In genomic region chr1:48048064-48048463, GRCh38 we compare ENCODE assay signal across 18 cellular contexts. TPM values are rescaled to one million over a fixed set of nuclear protein-coding genes. Genes with fewer than 3 reads are reported as not detected.
A peak's percentile ranks its signal among the peaks of the same experiment; 100 is the strongest.
DNase-seq lines count a peak whose midpoint lies in the region; ATAC-seq and TF ChIP-seq lines count a peak whose summit lies in the region.
"Had no signal": no experiment of that assay in that cellular context is flagged by ENCODE, and none has a peak within 500 bp of the region (broad histone marks: within the 10 kb centered on the region; RNA-seq: fewer than 3 reads in every experiment).

No MANE protein-coding gene starts in this region.

- TF ChIP-seq CTCF in AG10803 (conservative IDR thresholded peaks at IDR 0.05; ENCODE audit: low read length), result no peak
- no peak for TF ChIP-seq CTCF in RWPE1 (conservative IDR thresholded peaks at IDR 0.05; ENCODE audit: low read depth)
- no peak for TF ChIP-seq CTCF in prostate gland (IDR thresholded peaks at IDR 0.05)

- no peak for TF ChIP-seq POLR2A in prostate gland (IDR thresholded peaks at IDR 0.05)

- peak; percentile 8 for DNase-seq in AG10803 (ENCODE audit: low read depth)
- peak; percentile 41 for DNase-seq in RWPE1 (ENCODE audit: low spot score)
- peak; percentile 18 for DNase-seq in epithelial cell of prostate (ENCODE audit: low read depth, low spot score)
- DNase-seq in kidney tubule cell (ENCODE audit: low spot score), result peak; percentile 71
- no peak for DNase-seq in prostate gland (ENCODE audit: low spot score)
- no peak for DNase-seq in NCI-H2196 (lab: John Stamatoyannopoulos, UW; ENCODE audit: unreplicated experiment)
- DNase-seq in activated naive CD4-positive, alpha-beta T cell treated with anti-CD3 and anti-CD28 coated beads for 36 hours, result no peak
- DNase-seq: activated CD4-positive, alpha-beta memory T cell treated with anti-CD3 and anti-CD28 coated beads, Interleukin-2, amount 10 ng/mL, durations not matched to agents 7 days and 5 days; activated gamma-delta T cell; cerebellar nuclear complex; NCI-H1105; NCI-H526; RPMI8226; stimulated activated CD4-positive, alpha-beta T cell treated with anti-CD3 and anti-CD28 coated beads, Interleukin-2, amount 100 ng/mL, for 24 hours; T-helper 9 cell; upper lobe of right lung had no signal

- H3K4me3 Mint-ChIP-seq in activated naive CD4-positive, alpha-beta T cell treated with anti-CD3 and anti-CD28 coated beads for 36 hours, result no peak overlapping the region
- H3K4me3 Mint-ChIP-seq: activated CD4-positive, alpha-beta memory T cell treated with anti-CD3 and anti-CD28 coated beads, Interleukin-2, amount 10 ng/mL, durations not matched to agents 7 days and 5 days had no signal

- no peaks in the 10 kb centered on the region for H3K27me3 ChIP-seq in prostate gland (replicated peaks; ENCODE audit: insufficient read depth)
- H3K27me3 ChIP-seq: upper lobe of right lung had no signal

- peaks cover 3% of the 10 kb centered on the region for H3K27me3 Mint-ChIP-seq in activated naive CD4-positive, alpha-beta T cell treated with anti-CD3 and anti-CD28 coated beads for 36 hours (ENCODE audit: low read depth)
- H3K27me3 Mint-ChIP-seq: activated CD4-positive, alpha-beta memory T cell treated with anti-CD3 and anti-CD28 coated beads, Interleukin-2, amount 10 ng/mL, durations not matched to agents 7 days and 5 days had no signal

- POLR2A ChIA-PET in RWPE1 (lab: Yijun Ruan, JAX; ENCODE audit: low non-redundant PET), result no interaction called here

- no peaks in the 10 kb centered on the region for H3K4me1 Mint-ChIP-seq in activated naive CD4-positive, alpha-beta T cell treated with anti-CD3 and anti-CD28 coated beads for 36 hours (ENCODE audit: low read depth)

- intact Hi-C loops in prostate gland (cut with DNase I), result no loop called here
- intact Hi-C loops in activated naive CD4-positive, alpha-beta T cell treated with anti-CD3 and anti-CD28 coated beads for 36 hours (cut with micrococcal nuclease), result no loop called here

- H3K27ac ChIP-seq in RWPE1, result no peak overlapping the region
- no peak overlapping the region for H3K27ac ChIP-seq in epithelial cell of prostate
- H3K27ac ChIP-seq in prostate gland, result no peak overlapping the region
- H3K27ac ChIP-seq: upper lobe of right lung had no signal

- H3K36me3 Mint-ChIP-seq in activated naive CD4-positive, alpha-beta T cell treated with anti-CD3 and anti-CD28 coated beads for 36 hours (ENCODE audit: low read depth), result no peaks in the 10 kb centered on the region

- CTCF ChIA-PET in RWPE1 (lab: Yijun Ruan, JAX), result interaction anchor here (0.5 to 1.1 kb wide), 2 partner anchors 13 kb away, joined by 3 to 5 read pairs; no protein-coding TSS in a partner anchor
- CTCF ChIA-PET in activated naive CD4-positive, alpha-beta T cell treated with anti-CD3 and anti-CD28 coated beads for 36 hours (lab: Charles Lee), result no interaction called here

- H3K36me3 ChIP-seq in prostate gland, result no peaks in the 10 kb centered on the region
- H3K36me3 ChIP-seq: upper lobe of right lung had no signal

- no peaks in the 10 kb centered on the region for H3K9me3 ChIP-seq in prostate gland
- H3K9me3 ChIP-seq: upper lobe of right lung had no signal

- H3K4me3 ChIP-seq in AG10803 (ENCODE audit: low read length), result no peak overlapping the region
- H3K4me3 ChIP-seq in prostate gland, result no peak overlapping the region
- H3K4me3 ChIP-seq: upper lobe of right lung had no signal

- no peak overlapping the region for H3K27ac Mint-ChIP-seq in activated naive CD4-positive, alpha-beta T cell treated with anti-CD3 and anti-CD28 coated beads for 36 hours
- H3K27ac Mint-ChIP-seq: activated CD4-positive, alpha-beta memory T cell treated with anti-CD3 and anti-CD28 coated beads, Interleukin-2, amount 10 ng/mL, durations not matched to agents 7 days and 5 days had no signal

- H3K4me1 ChIP-seq in prostate gland (replicated peaks), result no peaks in the 10 kb centered on the region

- no peaks in the 10 kb centered on the region for H3K9me3 Mint-ChIP-seq in activated naive CD4-positive, alpha-beta T cell treated with anti-CD3 and anti-CD28 coated beads for 36 hours
- H3K9me3 Mint-ChIP-seq: activated CD4-positive, alpha-beta memory T cell treated with anti-CD3 and anti-CD28 coated beads, Interleukin-2, amount 10 ng/mL, durations not matched to agents 7 days and 5 days had no signal

- no peak for ATAC-seq in GM21390 (IDR thresholded peaks at IDR 0.05; ENCODE audit: unreplicated experiment)
- ATAC-seq: upper lobe of right lung had no signal

- 92% methylated on average over 4 of the region's 4 CpGs for WGBS in prostate gland

RNA-seq across cellular contexts. Expression of gene TRABD2B, which starts 50.9 kb away (rescaled TPM):
- total RNA-seq in prostate gland, result 1 to 10 TPM; 1.1 to 2.1 TPM
- not detected for total RNA-seq in activated naive CD4-positive, alpha-beta T cell treated with anti-CD3 and anti-CD28 coated beads for 36 hours
- total RNA-seq: activated CD4-positive, alpha-beta memory T cell treated with anti-CD3 and anti-CD28 coated beads, Interleukin-2, amount 10 ng/mL, durations not matched to agents 7 days and 5 days; pulmonary artery endothelial cell had no signal

Comparison
In these comparisons a context has a peak if more than half of its experiments do, and no peak if none do; other contexts are left out.
1. DNase-seq: peak in AG10803 (single experiment), RWPE1 (single experiment), epithelial cell of prostate (single experiment) and kidney tubule cell (single experiment); none in prostate gland (single experiment), NCI-H2196 (single experiment) and activated naive CD4-positive, alpha-beta T cell treated with anti-CD3 and anti-CD28 coated beads for 36 hours (single experiment).